10 cellular contexts compared by ENCODE assay signal in genomic region chr1:205247130-205247921, GRCh38. TPM values are rescaled to one million over a fixed set of nuclear protein-coding genes. Genes with fewer than 3 reads are reported as not detected.
DNase-seq lines count a peak whose midpoint lies in the region; ATAC-seq, FAIRE-seq and TF ChIP-seq lines count a peak whose summit lies in the region.
"Had no signal": no experiment of that assay in that cellular context is flagged by ENCODE, and none has a peak within 500 bp of the region (broad histone marks: within the 10 kb centered on the region; RNA-seq: fewer than 3 reads in every experiment).

No MANE protein-coding gene starts in this region.

- H3K27me3 ChIP-seq in HepG2 (ENCODE audit: control insufficient read depth in 1 of 2, insufficient read depth in 2 of 2, low read length in 2 of 2) (peaks cover 5 to 68% of the 10 kb centered on the region in 2 experiments), right lobe of liver (no peaks in the 10 kb centered on the region), mesenchymal stem cell (ENCODE audit: control insufficient read depth in 1 of 2, insufficient read depth in 1 of 2, low read length in 2 of 2) (no peaks in the 10 kb centered on the region), vagina (no peaks in the 10 kb centered on the region)

- CTCF ChIA-PET in HepG2 (lab: Yijun Ruan, JAX; ENCODE audit: low intra/inter-chr PET ratio, low total read pairs) = no interaction called here
- CTCF ChIA-PET in activated naive CD4-positive, alpha-beta T cell treated with anti-CD3 and anti-CD28 coated beads, Interleukin-2, amount 10 ng/mL, durations not matched to agents 7 days and 5 days (lab: Charles Lee) = interaction anchor here (1.4 to 3.5 kb wide), 4 partner anchors 9 to 26 kb away, joined by 5 to 23 read pairs (median 7); no protein-coding TSS in a partner anchor

- H2AFZ ChIP-seq in HepG2 (ENCODE audit: low read length) (no peak overlapping the region), mesenchymal stem cell (ENCODE audit: low read depth, low read length) (no peak overlapping the region)

- H2AK5ac ChIP-seq in mesenchymal stem cell (ENCODE audit: low read length, severe bottlenecking) = no peak overlapping the region

- 24% methylated on average over 7 of the region's 9 CpGs for WGBS in HepG2 (ENCODE audit: low lambda C conversion rate)
- WGBS in right lobe of liver (ENCODE audit: insufficient coverage, low coverage, low lambda C conversion rate, missing lambda C conversion rate) = 77% methylated on average over 5 of the region's 9 CpGs
- WGBS in mesenchymal stem cell = 74% methylated on average over 9 of the region's 9 CpGs

- H3K4me2 ChIP-seq in HepG2 (ENCODE audit: low read depth, low read length) (no peak overlapping the region), mesenchymal stem cell (ENCODE audit: low read length, poor library complexity, severe bottlenecking) (no peak overlapping the region)

- no peak overlapping the region for H3K18ac ChIP-seq in mesenchymal stem cell (ENCODE audit: low read depth in 1 of 2, low read length in 2 of 2)

- H3K4me1 ChIP-seq in HepG2 (ENCODE audit: insufficient read depth, low read length) = peaks cover 11% of the 10 kb centered on the region
- no peaks in the 10 kb centered on the region for H3K4me1 ChIP-seq in right lobe of liver
- H3K4me1 ChIP-seq in mesenchymal stem cell (ENCODE audit: control insufficient read depth, insufficient read depth, low read depth, low read length) = peaks cover 11% of the 10 kb centered on the region
- peaks cover 25% of the 10 kb centered on the region for H3K4me1 ChIP-seq in vagina

- H3K79me1 ChIP-seq in mesenchymal stem cell (replicated peaks; ENCODE audit: low read length, poor library complexity, severe bottlenecking) = peaks cover 4% of the 10 kb centered on the region

- peaks cover 6% of the 10 kb centered on the region for H3K27me3 Mint-ChIP-seq in activated naive CD4-positive, alpha-beta T cell treated with anti-CD3 and anti-CD28 coated beads, Interleukin-2, amount 10 ng/mL, durations not matched to agents 7 days and 5 days

- no peaks in the 10 kb centered on the region for H3K9me3 Mint-ChIP-seq in activated naive CD4-positive, alpha-beta T cell treated with anti-CD3 and anti-CD28 coated beads, Interleukin-2, amount 10 ng/mL, durations not matched to agents 7 days and 5 days

- no peak overlapping the region for H3K23ac ChIP-seq in mesenchymal stem cell (ENCODE audit: low read length in 2 of 2)

- peak overlapping the region; percentile 35 for H2BK120ac ChIP-seq in mesenchymal stem cell (ENCODE audit: low read depth, low read length)

- H3K27ac ChIP-seq in HepG2 (ENCODE audit: extremely low read length, insufficient read depth, low read length) (no peak overlapping the region), right lobe of liver (no peak overlapping the region), caudate nucleus (ENCODE audit: low read depth, low read length) (peak overlapping the region; percentile 98), mesenchymal stem cell (ENCODE audit: low read length, poor library complexity, severe bottlenecking) (no peak overlapping the region), vagina (peak overlapping the region; percentile 32)

- H3K36me3 ChIP-seq in HepG2 (replicated peaks in 1 of 2; ENCODE audit: control insufficient read depth in 1 of 2, insufficient read depth in 2 of 2, low read length in 2 of 2) = no peaks in the 10 kb centered on the region
- no peaks in the 10 kb centered on the region for H3K36me3 ChIP-seq in right lobe of liver
- no peaks in the 10 kb centered on the region for H3K36me3 ChIP-seq in mesenchymal stem cell (ENCODE audit: control insufficient read depth in 1 of 2, insufficient read depth in 2 of 2, low read depth in 1 of 2, low read length in 2 of 2)
- H3K36me3 ChIP-seq in vagina = no peaks in the 10 kb centered on the region

- peak overlapping the region; percentile 8 for H4K8ac ChIP-seq in mesenchymal stem cell (ENCODE audit: low read length)

- DNase-seq in HepG2 (ENCODE audit: low spot score) (no peak), right lobe of liver (no peak), caudate nucleus (lab: John Stamatoyannopoulos, UW) (peak in 57 of 61 donors; percentile 39 to 94 (median 77)), mesenchymal stem cell (peak; percentile 37), vagina (ENCODE audit: extremely low spot score in 2 of 2) (no peak)
- DNase-seq in stimulated activated CD4-positive, alpha-beta T cell treated with anti-CD3 and anti-CD28 coated beads, Interleukin-2, amount 100 ng/mL, for 48 hours = no peak
- DNase-seq in activated naive CD4-positive, alpha-beta T cell treated with anti-CD3 and anti-CD28 coated beads, Interleukin-2, amount 10 ng/mL, durations not matched to agents 7 days and 5 days = no peak
- DNase-seq: NCI-H345 had no signal

- H3K9ac ChIP-seq in HepG2 (ENCODE audit: insufficient read depth, low read depth, low read length) (no peak overlapping the region), mesenchymal stem cell (ENCODE audit: low read length) (no peak overlapping the region)

- TF ChIP-seq CTCF in HepG2 (CRISPR knock-in tag; IDR thresholded peaks at IDR 0.05) (no peak), right lobe of liver (IDR thresholded peaks at IDR 0.05) (no peak), vagina (IDR thresholded peaks at IDR 0.05) (no peak)

- H3K4me3 ChIP-seq in HepG2 (replicated peaks in 1 of 3; ENCODE audit: insufficient read depth in 1 of 3, low read depth in 2 of 3, low read length in 3 of 3) (no peak overlapping the region), right lobe of liver (no peak overlapping the region), mesenchymal stem cell (ENCODE audit: insufficient read depth in 1 of 2, low read depth in 1 of 2, low read length in 2 of 2) (no peak overlapping the region), vagina (no peak overlapping the region)

- no peaks in the 10 kb centered on the region for H3K79me2 ChIP-seq in HepG2 (ENCODE audit: insufficient read depth, low read length)

- no peak overlapping the region for H4K91ac ChIP-seq in mesenchymal stem cell (ENCODE audit: low read length)

- H3K9me3 ChIP-seq in HepG2 (ENCODE audit: low read length) (no peaks in the 10 kb centered on the region), right lobe of liver (no peaks in the 10 kb centered on the region), mesenchymal stem cell (ENCODE audit: control insufficient read depth, low read length) (no peaks in the 10 kb centered on the region), vagina (no peaks in the 10 kb centered on the region)

- TF ChIP-seq POLR2A in HepG2 (IDR thresholded peaks at IDR 0.05; ENCODE audit: insufficient read depth in 1 of 2, low read depth in 2 of 2, low read length in 2 of 2) (no peak), right lobe of liver (IDR thresholded peaks at IDR 0.05) (no peak), vagina (IDR thresholded peaks at IDR 0.05) (no peak)

- H2BK15ac ChIP-seq in mesenchymal stem cell (ENCODE audit: low read depth, poor library complexity, severe bottlenecking) = peak overlapping the region; percentile 49

- no peaks in the 10 kb centered on the region for H3K36me3 Mint-ChIP-seq in activated naive CD4-positive, alpha-beta T cell treated with anti-CD3 and anti-CD28 coated beads, Interleukin-2, amount 10 ng/mL, durations not matched to agents 7 days and 5 days

- ATAC-seq in HepG2 (no peak), right lobe of liver (no peak), GM18511 (IDR thresholded peaks at IDR 0.05; ENCODE audit: unreplicated experiment) (no peak)
- ATAC-seq: activated CD4-positive, CD25-positive, alpha-beta regulatory T cell treated with anti-CD3 and anti-CD28 coated beads, Interleukin-2, amount 50 U/mL, for 24 hours had no signal

- H4K20me1 ChIP-seq in HepG2 (ENCODE audit: insufficient read depth, low read length) = no peaks in the 10 kb centered on the region

- no peak overlapping the region for H3K14ac ChIP-seq in mesenchymal stem cell (ENCODE audit: low read length in 2 of 2)

- BruUV-seq in HepG2 (replicated peaks; lab: Mats Ljungman, UMichigan) = no TSS peak

- H3K27ac Mint-ChIP-seq in activated naive CD4-positive, alpha-beta T cell treated with anti-CD3 and anti-CD28 coated beads, Interleukin-2, amount 10 ng/mL, durations not matched to agents 7 days and 5 days = no peak overlapping the region

- peaks cover 16% of the 10 kb centered on the region for H3K4me1 Mint-ChIP-seq in activated naive CD4-positive, alpha-beta T cell treated with anti-CD3 and anti-CD28 coated beads, Interleukin-2, amount 10 ng/mL, durations not matched to agents 7 days and 5 days

- H2BK5ac ChIP-seq in mesenchymal stem cell (ENCODE audit: low read depth, low read length, poor library complexity, severe bottlenecking) = no peak overlapping the region

- POLR2A ChIA-PET in HepG2 (lab: Yijun Ruan, JAX) = no interaction called here

- no peak for TF ChIP-seq EP300 in HepG2 (IDR thresholded peaks at IDR 0.05; ENCODE audit: low read depth in 2 of 2, low read length in 2 of 2)
- no peak for TF ChIP-seq EP300 in HepG2 (CRISPR knock-in tag; IDR thresholded peaks at IDR 0.05; ENCODE audit: borderline replicate concordance)

- peak overlapping the region in 1 of 2 experiments; percentile 31 for H2BK12ac ChIP-seq in mesenchymal stem cell (ENCODE audit: low read length in 2 of 2)

- no peak overlapping the region for H3K4me3 Mint-ChIP-seq in activated naive CD4-positive, alpha-beta T cell treated with anti-CD3 and anti-CD28 coated beads, Interleukin-2, amount 10 ng/mL, durations not matched to agents 7 days and 5 days

- in situ Hi-C loops in HepG2 (cut with HindIII; ENCODE audit: extremely low pct_ligation_motif_present, low pct_unique_long_range_greater_than_20kb) = no loop called here

- intact Hi-C loops in HepG2 (cut with micrococcal nuclease; ENCODE audit: unreplicated experiment) (no loop called here), right lobe of liver (cut with DNase I) (no loop called here), vagina (cut with DNase I) (no loop called here)

- H3K4ac ChIP-seq in mesenchymal stem cell (ENCODE audit: low read depth in 1 of 2, low read length in 2 of 2) = no peak overlapping the region

- TF ChIP-seq RAD21 in HepG2 (CRISPR knock-in tag; IDR thresholded peaks at IDR 0.05) = no peak

- FAIRE-seq in HepG2 (lab: Jason Lieb, UNC) = no peak

RNA-seq across cellular contexts. Expression of gene TMCC2, which starts 19.6 kb away (rescaled TPM):
- total RNA-seq in HepG2 (2016; rRNA removed; fragmentation: Illumina TruSeq; extraction: Trizol) (0.21 and 0.24 TPM in 2 replicates), right lobe of liver (1 to 10 TPM in 1 of 6 experiments, under 1 TPM in 5; 0.14 to 5.9 (median 0.30) TPM), vagina (4.9 TPM)
- 0.35 and 0.71 TPM in 2 replicates for total RNA-seq in HepG2 (2016; cell fraction: cytosol; rRNA removed; fragmentation: Illumina TruSeq; extraction: Trizol; ENCODE audit: low read depth)
- 0.13 and 0.22 TPM in 2 replicates for total RNA-seq in HepG2 (2016; cell fraction: insoluble cytoplasmic fraction; rRNA removed; fragmentation: Illumina TruSeq; extraction: Trizol)
- 0.19 and 0.24 TPM in 2 replicates for total RNA-seq in HepG2 (2016; cell fraction: membrane; rRNA removed; fragmentation: Illumina TruSeq; extraction: Trizol)
- total RNA-seq in HepG2 (2016; cell fraction: nucleus; rRNA removed; fragmentation: Illumina TruSeq; extraction: Trizol) = 0.28 and 0.37 TPM in 2 replicates
- polyA plus RNA-seq in HepG2 (2011; rRNA removed) = 0.12 and 0.26 TPM in 2 replicates
- polyA plus RNA-seq in HepG2 (2011; cell fraction: cytosol; rRNA removed) = 0.09 and 0.12 TPM in 2 replicates
- polyA plus RNA-seq in HepG2 (2011; cell fraction: nucleus; rRNA removed) = 0.23 and 0.36 TPM in 2 replicates
- polyA plus RNA-seq in HepG2 (2012) = 0.07 and 0.23 TPM in 2 replicates
- 0.05 and 0.09 TPM in 2 replicates for polyA plus RNA-seq in HepG2 (2016; cell fraction: cytosol; fragmentation: Illumina TruSeq; extraction: Trizol; ENCODE audit: low read depth)
- polyA plus RNA-seq in HepG2 (2016; cell fraction: insoluble cytoplasmic fraction; fragmentation: Illumina TruSeq; extraction: Trizol; ENCODE audit: low read depth) = 0.11 and 0.27 TPM in 2 replicates
- polyA plus RNA-seq in HepG2 (2016; cell fraction: membrane; fragmentation: Illumina TruSeq; extraction: Trizol; ENCODE audit: low read depth) = 0.16 and 0.31 TPM in 2 replicates
- 0.20 and 0.56 TPM in 2 replicates for polyA plus RNA-seq in HepG2 (2016; cell fraction: nucleus; fragmentation: Illumina TruSeq; extraction: Trizol; ENCODE audit: insufficient read depth, low read depth)
- polyA minus RNA-seq in HepG2 (2011; rRNA and poly(A)+ RNA removed; ENCODE audit: low replicate concordance) = 0.78 and 3.1 TPM in 2 replicates
- not detected in 2 replicates for polyA minus RNA-seq in HepG2 (2011; cell fraction: cytosol; rRNA and poly(A)+ RNA removed)
- 0.26 TPM in 1 of 2 replicates, not detected in the other for polyA minus RNA-seq in HepG2 (2011; cell fraction: nucleus; rRNA and poly(A)+ RNA removed)
- polyA plus RNA-seq in mesenchymal stem cell (2013, experiment 1 of 2) = 1.8 TPM
- 1.8 TPM for polyA plus RNA-seq in mesenchymal stem cell (2013, experiment 2 of 2)

RNA-seq across cellular contexts. Expression of gene DSTYK, which starts 35.8 kb away (rescaled TPM):
- total RNA-seq in HepG2 (2016; rRNA removed; fragmentation: Illumina TruSeq; extraction: Trizol) = 4.8 and 6.1 TPM in 2 replicates
- total RNA-seq in HepG2 (2016; cell fraction: cytosol; rRNA removed; fragmentation: Illumina TruSeq; extraction: Trizol; ENCODE audit: low read depth) = 1.0 and 1.2 TPM in 2 replicates
- 4.8 and 5.9 TPM in 2 replicates for total RNA-seq in HepG2 (2016; cell fraction: insoluble cytoplasmic fraction; rRNA removed; fragmentation: Illumina TruSeq; extraction: Trizol)
- total RNA-seq in HepG2 (2016; cell fraction: membrane; rRNA removed; fragmentation: Illumina TruSeq; extraction: Trizol) = 2.2 and 2.7 TPM in 2 replicates
- total RNA-seq in HepG2 (2016; cell fraction: nucleus; rRNA removed; fragmentation: Illumina TruSeq; extraction: Trizol) = 4.2 and 5.3 TPM in 2 replicates
- polyA plus RNA-seq in HepG2 (2011; rRNA removed) = 2.5 and 2.6 TPM in 2 replicates
- polyA plus RNA-seq in HepG2 (2011; cell fraction: cytosol; rRNA removed) = 1.4 and 2.1 TPM in 2 replicates
- 1.4 and 1.5 TPM in 2 replicates for polyA plus RNA-seq in HepG2 (2011; cell fraction: nucleus; rRNA removed)
- polyA plus RNA-seq in HepG2 (2012) = 2.5 and 2.8 TPM in 2 replicates
- 0.22 and 0.28 TPM in 2 replicates for polyA plus RNA-seq in HepG2 (2016; cell fraction: cytosol; fragmentation: Illumina TruSeq; extraction: Trizol; ENCODE audit: low read depth)
- 3.7 TPM in 2 replicates for polyA plus RNA-seq in HepG2 (2016; cell fraction: insoluble cytoplasmic fraction; fragmentation: Illumina TruSeq; extraction: Trizol; ENCODE audit: low read depth)
- polyA plus RNA-seq in HepG2 (2016; cell fraction: membrane; fragmentation: Illumina TruSeq; extraction: Trizol; ENCODE audit: low read depth) = 0.66 and 0.70 TPM in 2 replicates
- polyA plus RNA-seq in HepG2 (2016; cell fraction: nucleus; fragmentation: Illumina TruSeq; extraction: Trizol; ENCODE audit: insufficient read depth, low read depth) = 3.9 and 4.3 TPM in 2 replicates
- 4.2 and 16.5 TPM in 2 replicates for polyA minus RNA-seq in HepG2 (2011; rRNA and poly(A)+ RNA removed; ENCODE audit: low replicate concordance)
- polyA minus RNA-seq in HepG2 (2011; cell fraction: cytosol; rRNA and poly(A)+ RNA removed) = 2.4 and 2.5 TPM in 2 replicates
- 5.3 and 5.9 TPM in 2 replicates for polyA minus RNA-seq in HepG2 (2011; cell fraction: nucleus; rRNA and poly(A)+ RNA removed)
- total RNA-seq in right lobe of liver = 1 to 10 TPM; 2.5 to 2.9 (median 2.6) TPM
- 8.1 TPM for polyA plus RNA-seq in mesenchymal stem cell (2013, experiment 1 of 2)
- 8.0 TPM for polyA plus RNA-seq in mesenchymal stem cell (2013, experiment 2 of 2)
- total RNA-seq in vagina = 12.0 TPM

Comparison
In these comparisons a context has a peak if more than half of its experiments do, and no peak if none do; other contexts are left out.
1. DNase-seq: peak in caudate nucleus (57 of 61) and mesenchymal stem cell (single experiment); none in HepG2 (single experiment), right lobe of liver (0 of 3), vagina (0 of 2), stimulated activated CD4-positive, alpha-beta T cell treated with anti-CD3 and anti-CD28 coated beads, Interleukin-2, amount 100 ng/mL, for 48 hours (0 of 2) and activated naive CD4-positive, alpha-beta T cell treated with anti-CD3 and anti-CD28 coated beads, Interleukin-2, amount 10 ng/mL, durations not matched to agents 7 days and 5 days (single experiment).
2. H3K27ac ChIP-seq: peak in caudate nucleus (single experiment) and vagina (single experiment); none in HepG2 (single experiment), right lobe of liver (0 of 3) and mesenchymal stem cell (single experiment).